Comparison of ENCODE assay signal across 30 cellular contexts in genomic region chr5:11426442-11426841, GRCh38.
DNase-seq lines count a peak whose midpoint lies in the region; ATAC-seq, FAIRE-seq and TF ChIP-seq lines count a peak whose summit lies in the region.
"Had no signal": no experiment of that assay in that cellular context is flagged by ENCODE, and none has a peak within 500 bp of the region (broad histone marks: within the 10 kb centered on the region; RNA-seq: fewer than 3 reads in every experiment).

No MANE protein-coding gene starts in this region.

- H3K9me3 Mint-ChIP-seq in glutamatergic neuron (ENCODE audit: unreplicated experiment): peaks cover 1% of the 10 kb centered on the region

- TF ChIP-seq CTCF in RWPE2 (IDR thresholded peaks at IDR 0.05; ENCODE audit: poor library complexity, severe bottlenecking) (no peak), epithelial cell of esophagus (IDR thresholded peaks at IDR 0.05; ENCODE audit: insufficient read depth, low read depth, low read length, missing control alignments) (no peak), foreskin keratinocyte (conservative IDR thresholded peaks at IDR 0.05) (no peak), glutamatergic neuron (IDR thresholded peaks at IDR 0.05; ENCODE audit: partially characterized antibody, unreplicated experiment) (no peak), lower lobe of right lung (IDR thresholded peaks at IDR 0.05) (no peak)

- DNase-seq in HTR-8/SVneo (ENCODE audit: insufficient read length, low spot score): no peak
- DNase-seq in RWPE2 (ENCODE audit: low spot score): no peak
- DNase-seq in epithelial cell of esophagus (ENCODE audit: low read depth): peak; percentile 23
- DNase-seq in foreskin keratinocyte: peak; percentile 33 to 52
- DNase-seq in glutamatergic neuron: no peak
- no peak for DNase-seq in Right ventricle myocardium superior
- no peak for DNase-seq in lower lobe of right lung
- no peak for DNase-seq in occipital lobe (lab: John Stamatoyannopoulos, UW)
- DNase-seq: 8988T; ACHN; BE2C; C1 segment of cervical spinal cord; CD4-positive, alpha-beta memory T cell; CD4-positive, CD25-positive, alpha-beta regulatory T cell; CD8-positive, alpha-beta memory T cell; COR-L47; DMS 273 treated with DMSO at 0.1 percent for 48 hours; DMS153; DMS53; DMS79; DND-41; EL; GDM1 had no signal

- H3K4me3 ChIP-seq in RWPE2 (ENCODE audit: severe bottlenecking): no peak overlapping the region
- H3K4me3 ChIP-seq in epithelial cell of esophagus (ENCODE audit: low read length): no peak overlapping the region
- H3K4me3 ChIP-seq in lower lobe of right lung: no peak overlapping the region
- H3K4me3 ChIP-seq: BLaER1, GM12878 had no signal

- H3K27ac Mint-ChIP-seq in glutamatergic neuron (ENCODE audit: unreplicated experiment): no peak overlapping the region
- H3K27ac Mint-ChIP-seq: CD14-positive monocyte; CD4-positive, alpha-beta memory T cell; CD4-positive, CD25-positive, alpha-beta regulatory T cell; CD8-positive, alpha-beta memory T cell had no signal

- peak; percentile 38; the same call in 1 of the 3 replicates for ATAC-seq in RWPE2 (ENCODE audit: low read depth)
- ATAC-seq in foreskin keratinocyte: peak; percentile 54
- no peak for ATAC-seq in Right ventricle myocardium superior (ENCODE audit: poor library complexity)
- no peak for ATAC-seq in lower lobe of right lung
- ATAC-seq: GM12878 had no signal

- peaks cover 17% of the 10 kb centered on the region for H3K4me1 Mint-ChIP-seq in glutamatergic neuron (ENCODE audit: low read depth, unreplicated experiment)
- H3K4me1 Mint-ChIP-seq: CD14-positive monocyte; CD4-positive, alpha-beta memory T cell; CD4-positive, CD25-positive, alpha-beta regulatory T cell; CD8-positive, alpha-beta memory T cell had no signal

- no peaks in the 10 kb centered on the region for H3K9me3 ChIP-seq in RWPE2 (ENCODE audit: severe bottlenecking)
- no peaks in the 10 kb centered on the region for H3K9me3 ChIP-seq in lower lobe of right lung
- H3K9me3 ChIP-seq: BE2C, BLaER1 had no signal

- H3K4me1 ChIP-seq in RWPE2 (ENCODE audit: insufficient read depth, poor library complexity, severe bottlenecking) (no peaks in the 10 kb centered on the region), foreskin keratinocyte (no peaks in the 10 kb centered on the region), lower lobe of right lung (no peaks in the 10 kb centered on the region)
- H3K4me1 ChIP-seq: BE2C, BLaER1 had no signal

- H3K36me3 ChIP-seq in RWPE2 (ENCODE audit: low read depth) (no peaks in the 10 kb centered on the region), lower lobe of right lung (no peaks in the 10 kb centered on the region)
- H3K36me3 ChIP-seq: BE2C, BLaER1 had no signal

- FAIRE-seq in HTR-8/SVneo (lab: Jason Lieb, UNC): peak; percentile 78
- FAIRE-seq: A204.1, GM12878, GM12892, GM18507, GM19239 had no signal

- no peak overlapping the region for H3K27ac ChIP-seq in RWPE2 (ENCODE audit: poor library complexity, severe bottlenecking)
- no peak overlapping the region for H3K27ac ChIP-seq in foreskin keratinocyte
- H3K27ac ChIP-seq in lower lobe of right lung: no peak overlapping the region
- H3K27ac ChIP-seq: BLaER1 had no signal

- H3K27me3 ChIP-seq in RWPE2 (ENCODE audit: insufficient read depth, poor library complexity, severe bottlenecking) (peaks cover 75% of the 10 kb centered on the region), foreskin keratinocyte (no peaks in the 10 kb centered on the region), lower lobe of right lung (ENCODE audit: low read depth) (peaks cover 6% of the 10 kb centered on the region)
- H3K27me3 ChIP-seq: BE2C, BLaER1 had no signal

- H3K27me3 Mint-ChIP-seq in glutamatergic neuron (ENCODE audit: unreplicated experiment): peaks cover 5% of the 10 kb centered on the region

- no peaks in the 10 kb centered on the region for H3K36me3 Mint-ChIP-seq in glutamatergic neuron (ENCODE audit: unreplicated experiment)
- H3K36me3 Mint-ChIP-seq: CD14-positive monocyte; CD4-positive, alpha-beta memory T cell; CD4-positive, CD25-positive, alpha-beta regulatory T cell had no signal

- H3K4me3 Mint-ChIP-seq in glutamatergic neuron (ENCODE audit: unreplicated experiment): no peak overlapping the region
- H3K4me3 Mint-ChIP-seq: CD14-positive monocyte; CD4-positive, alpha-beta memory T cell; CD4-positive, CD25-positive, alpha-beta regulatory T cell; CD8-positive, alpha-beta memory T cell had no signal

- intact Hi-C loops in Right ventricle myocardium superior (cut with DNase I): no loop called here
- intact Hi-C loops in lower lobe of right lung (cut with DNase I): no loop called here

Comparison
In these comparisons a context has a peak if more than half of its experiments do, and no peak if none do; other contexts are left out.
1. DNase-seq: peak in epithelial cell of esophagus (single experiment) and foreskin keratinocyte (2 of 2); none in HTR-8/SVneo (single experiment), RWPE2 (single experiment), glutamatergic neuron (single experiment), Right ventricle myocardium superior (single experiment), lower lobe of right lung (single experiment) and occipital lobe (single experiment).
2. ATAC-seq: peak in RWPE2 (single experiment) and foreskin keratinocyte (single experiment); none in Right ventricle myocardium superior (single experiment) and lower lobe of right lung (0 of 2).